Comparison of ENCODE assay signal across 19 cellular contexts in the genomic region with DNA sequence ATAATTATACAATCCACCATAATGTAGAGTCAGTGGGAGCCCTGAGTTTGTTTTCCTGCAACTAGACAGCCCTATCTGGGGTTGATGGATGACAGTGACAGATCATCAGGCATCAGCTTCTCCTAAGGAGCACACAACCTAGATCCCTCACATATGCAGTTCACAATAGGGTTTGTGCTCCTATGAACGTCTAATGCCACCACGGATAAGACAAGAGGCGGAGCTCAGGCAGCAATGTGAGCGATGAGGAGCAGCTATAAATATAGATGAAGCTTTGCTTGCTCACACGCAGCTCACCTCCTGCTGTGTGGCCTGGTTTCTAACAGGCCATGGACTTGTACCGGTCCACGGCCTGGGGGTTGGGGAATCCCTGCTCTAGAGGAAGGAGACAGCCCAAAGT.
"Had no signal": no experiment of that assay in that cellular context is flagged by ENCODE, and none has a peak within 500 bp of the region (broad histone marks: within the 10 kb centered on the region; RNA-seq: fewer than 3 reads in every experiment).

No MANE protein-coding gene starts in this region.

- DNase-seq: activated CD4-positive, alpha-beta T cell treated with anti-CD3 and anti-CD28 coated beads, Interleukin-2, amount 10 ng/mL, durations not matched to agents 7 days and 5 days; activated gamma-delta T cell treated with Interleukin-2 at 50 U/mL for 16 hours; activated naive CD8-positive, alpha-beta T cell treated with anti-CD3 and anti-CD28 coated beads for 36 hours; amniotic stem cell; central memory CD4-positive, alpha-beta T cell; foreskin keratinocyte; hypothalamus; midbrain; nucleus accumbens; stimulated activated naive CD8-positive, alpha-beta T cell treated with anti-CD3 and anti-CD28 coated beads, Interleukin-15, amount 100 ng/mL, for 72 hours; T-helper 1 cell; T-helper 9 cell; transverse colon; uterus had no signal

- H3K27me3 Mint-ChIP-seq: activated CD4-positive, alpha-beta T cell treated with anti-CD3 and anti-CD28 coated beads, Interleukin-2, amount 10 ng/mL, durations not matched to agents 7 days and 5 days; activated naive CD8-positive, alpha-beta T cell treated with anti-CD3 and anti-CD28 coated beads for 36 hours; stimulated activated naive CD8-positive, alpha-beta T cell treated with anti-CD3 and anti-CD28 coated beads, Interleukin-15, amount 100 ng/mL, for 72 hours had no signal

- H3K4me3 Mint-ChIP-seq: activated CD4-positive, alpha-beta T cell treated with anti-CD3 and anti-CD28 coated beads, Interleukin-2, amount 10 ng/mL, durations not matched to agents 7 days and 5 days; activated naive CD8-positive, alpha-beta T cell treated with anti-CD3 and anti-CD28 coated beads for 36 hours; activated T-helper 1 cell treated with anti-CD3 and anti-CD28 coated beads, Interleukin-12 subunit alpha, Interleukin-12 subunit beta, Interleukin-2, Interleukin-4 antibody, amounts not matched to agents 30 ng/mL and 10 ng/mL and 1 ng/mL, durations not matched to agents 14 hours and 24 hours and 36 hours; nephron; stimulated activated naive CD8-positive, alpha-beta T cell treated with anti-CD3 and anti-CD28 coated beads, Interleukin-15, amount 100 ng/mL, for 72 hours had no signal

- H3K36me3 ChIP-seq: uterus had no signal

- H3K9me3 Mint-ChIP-seq: activated CD4-positive, alpha-beta T cell treated with anti-CD3 and anti-CD28 coated beads, Interleukin-2, amount 10 ng/mL, durations not matched to agents 7 days and 5 days; activated naive CD8-positive, alpha-beta T cell treated with anti-CD3 and anti-CD28 coated beads for 36 hours; activated T-helper 1 cell treated with anti-CD3 and anti-CD28 coated beads, Interleukin-12 subunit alpha, Interleukin-12 subunit beta, Interleukin-2, Interleukin-4 antibody, amounts not matched to agents 30 ng/mL and 10 ng/mL and 1 ng/mL, durations not matched to agents 14 hours and 24 hours and 36 hours; nephron; stimulated activated naive CD8-positive, alpha-beta T cell treated with anti-CD3 and anti-CD28 coated beads, Interleukin-15, amount 100 ng/mL, for 72 hours had no signal

- H3K27ac ChIP-seq: foreskin keratinocyte, suprapubic skin, transverse colon, uterus had no signal

- ATAC-seq: activated CD4-positive, CD25-positive, alpha-beta regulatory T cell treated with anti-CD3 and anti-CD28 coated beads, Interleukin-2, amount 50 U/mL, for 24 hours; foreskin keratinocyte; stimulated activated naive CD8-positive, alpha-beta T cell treated with anti-CD3 and anti-CD28 coated beads, Interleukin-15, amount 100 ng/mL, for 72 hours had no signal

- H3K9me3 ChIP-seq: suprapubic skin, transverse colon, uterus had no signal

- H3K27ac Mint-ChIP-seq: activated CD4-positive, alpha-beta T cell treated with anti-CD3 and anti-CD28 coated beads, Interleukin-2, amount 10 ng/mL, durations not matched to agents 7 days and 5 days; activated naive CD8-positive, alpha-beta T cell treated with anti-CD3 and anti-CD28 coated beads for 36 hours; activated T-helper 1 cell treated with anti-CD3 and anti-CD28 coated beads, Interleukin-12 subunit alpha, Interleukin-12 subunit beta, Interleukin-2, Interleukin-4 antibody, amounts not matched to agents 30 ng/mL and 10 ng/mL and 1 ng/mL, durations not matched to agents 14 hours and 24 hours and 36 hours; nephron had no signal

- H3K4me3 ChIP-seq: coronary artery, suprapubic skin, transverse colon, uterus had no signal

- H3K4me1 Mint-ChIP-seq: activated CD4-positive, alpha-beta T cell treated with anti-CD3 and anti-CD28 coated beads, Interleukin-2, amount 10 ng/mL, durations not matched to agents 7 days and 5 days; activated naive CD8-positive, alpha-beta T cell treated with anti-CD3 and anti-CD28 coated beads for 36 hours; nephron; stimulated activated naive CD8-positive, alpha-beta T cell treated with anti-CD3 and anti-CD28 coated beads, Interleukin-15, amount 100 ng/mL, for 72 hours had no signal

- H3K27me3 ChIP-seq: foreskin keratinocyte, suprapubic skin, transverse colon, uterus had no signal

- H3K4me1 ChIP-seq: foreskin keratinocyte, suprapubic skin, transverse colon, uterus had no signal
